1 cellular context compared by ENCODE assay signal in genomic region chr4:76306882-76307669, GRCh38.
TF ChIP-seq lines count a peak whose summit lies in the region.

No MANE protein-coding gene starts in this region.

TF ChIP-seq in H1, 55 proteins besides CTCF, POLR2A, EP300 and RAD21:
- TF ChIP-seq JUN (IDR thresholded peaks at IDR 0.05; ENCODE audit: low read depth, low read length) (no peak), TBP (IDR thresholded peaks at IDR 0.05; ENCODE audit: low read depth, low read length) (no peak), SIN3A (conservative IDR thresholded peaks at IDR 0.05 in 1 of 2, IDR thresholded peaks at IDR 0.05 in 1 of 2; ENCODE audit: low read depth in 1 of 2, low read length in 2 of 2) (peak in 1 of 2 experiments; percentile 21; a peak in 1 of 4 replicates), CTBP2 (IDR thresholded peaks at IDR 0.05; ENCODE audit: borderline replicate concordance, insufficient read depth, insufficient read length, low read length) (peak; percentile 18), KDM4A (IDR thresholded peaks at IDR 0.05; ENCODE audit: low read depth, low read length, severe bottlenecking) (peak; percentile 62), GABPA (IDR thresholded peaks at IDR 0.05; ENCODE audit: borderline replicate concordance, insufficient read depth, low read length) (0 out of 2 replicates have a peak, but pooled peaks have one; percentile 37), HDAC2 (IDR thresholded peaks at IDR 0.05; ENCODE audit: borderline replicate concordance in 1 of 2, low read depth in 2 of 2, low read length in 2 of 2) (0 out of 4 replicates have a peak, but pooled peaks of 1 of the 2 experiments have one; percentile 22), TAF1 (IDR thresholded peaks at IDR 0.05; ENCODE audit: low read depth, low read length) (0 out of 2 replicates have a peak, but pooled peaks have one; percentile 30), SIX5 (IDR thresholded peaks at IDR 0.05; ENCODE audit: low read depth, low read length) (no peak)
TF ChIP-seq in H1: peak in this region for 6.
